24 cellular contexts compared by ENCODE assay signal in the genomic region with DNA sequence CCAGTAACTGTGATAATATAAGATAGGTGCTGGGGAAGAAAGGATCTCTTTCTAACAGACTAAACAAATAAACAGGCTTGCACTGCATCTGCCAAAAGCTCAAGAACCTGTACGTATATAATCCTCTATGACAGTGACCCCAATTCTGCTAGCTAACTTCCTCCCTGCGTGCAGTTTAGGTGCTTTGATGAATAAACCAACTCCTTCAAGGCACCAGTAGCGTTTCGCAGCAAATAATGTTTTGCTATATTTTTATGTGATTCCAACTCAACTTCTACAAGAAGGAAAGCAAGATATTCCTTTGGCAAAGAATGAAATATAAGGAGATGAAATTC.
"Had no signal": no experiment of that assay in that cellular context is flagged by ENCODE, and none has a peak within 500 bp of the region (broad histone marks: within the 10 kb centered on the region; RNA-seq: fewer than 3 reads in every experiment).

No MANE protein-coding gene starts in this region.

- H3K9me3 Mint-ChIP-seq: activated naive CD4-positive, alpha-beta T cell treated with anti-CD3 and anti-CD28 coated beads, Interleukin-2, amount 50 U/mL, for 24 hours; activated T-helper 2 cell treated with anti-CD3 and anti-CD28 coated beads, Interferon-gamma antibody, Interleukin-2, Interleukin-4, amounts not matched to agents 10 μg/mL and 5 μg/mL and 100 μg/mL, durations not matched to agents 14 hours and 24 hours and 36 hours; natural killer cell treated with Interleukin-12 subunit alpha and Interleukin-12 subunit beta and Interleukin-15 and Interleukin-18, amount 100 ng/mL, for 72 hours had no signal

- DNase-seq: activated CD4-positive, alpha-beta T cell treated with anti-CD3 and anti-CD28 coated beads for 4 hours; activated CD4-positive, alpha-beta T cell treated with anti-CD3 and anti-CD28 coated beads, Interleukin-2, amount 50 U/mL, for 4 hours; activated CD4-positive, CD25-positive, alpha-beta regulatory T cell; activated CD8-positive, alpha-beta memory T cell treated with anti-CD3 and anti-CD28 coated beads, Interleukin-2, amount 50 U/mL, for 4 hours; activated T-cell treated with anti-CD3 and anti-CD28 coated beads, Interleukin-2, amount 50 U/mL, for 1 hour; aorta; body of pancreas; cerebellar nuclear complex; colonic mucosa; effector CD8-positive, alpha-beta T cell; gastrocnemius medialis; glutamatergic neuron; left lung; mesendoderm; stimulated activated CD4-positive, alpha-beta T cell treated with anti-CD3 and anti-CD28 coated beads, Interleukin-12 subunit alpha, Interleukin-12 subunit beta, amount 100 ng/mL, for 4 hours; stimulated activated CD4-positive, alpha-beta T cell treated with anti-CD3 and anti-CD28 coated beads, Interleukin-4, amount 100 ng/mL, for 1 hour; stomach; tibial artery; upper lobe of right lung had no signal

- H3K27me3 ChIP-seq: body of pancreas, colonic mucosa, gastrocnemius medialis, left lung, stomach, tibial artery, upper lobe of right lung had no signal

- H3K4me1 Mint-ChIP-seq: activated naive CD4-positive, alpha-beta T cell treated with anti-CD3 and anti-CD28 coated beads, Interleukin-2, amount 50 U/mL, for 24 hours had no signal

- H3K36me3 ChIP-seq: colonic mucosa, gastrocnemius medialis, left lung, stomach, tibial artery, upper lobe of right lung had no signal

- H3K4me1 ChIP-seq: body of pancreas, colonic mucosa, gastrocnemius medialis, left lung, upper lobe of right lung had no signal

- H3K27ac ChIP-seq: body of pancreas, colonic mucosa, gastrocnemius medialis, left lung, skin epidermis, tibial artery, upper lobe of right lung had no signal

- H3K27ac Mint-ChIP-seq: activated naive CD4-positive, alpha-beta T cell treated with anti-CD3 and anti-CD28 coated beads, Interleukin-2, amount 50 U/mL, for 24 hours; activated T-helper 2 cell treated with anti-CD3 and anti-CD28 coated beads, Interferon-gamma antibody, Interleukin-2, Interleukin-4, amounts not matched to agents 10 μg/mL and 5 μg/mL and 100 μg/mL, durations not matched to agents 14 hours and 24 hours and 36 hours; natural killer cell treated with Interleukin-12 subunit alpha and Interleukin-12 subunit beta and Interleukin-15 and Interleukin-18, amount 100 ng/mL, for 72 hours had no signal

- H3K27me3 Mint-ChIP-seq: activated naive CD4-positive, alpha-beta T cell treated with anti-CD3 and anti-CD28 coated beads, Interleukin-2, amount 50 U/mL, for 24 hours; natural killer cell treated with Interleukin-12 subunit alpha and Interleukin-12 subunit beta and Interleukin-15 and Interleukin-18, amount 100 ng/mL, for 72 hours had no signal

- H3K4me3 ChIP-seq: body of pancreas, colonic mucosa, gastrocnemius medialis, left lung, lung, skin epidermis, stomach, tibial artery, upper lobe of right lung had no signal

- H3K36me3 Mint-ChIP-seq: activated naive CD4-positive, alpha-beta T cell treated with anti-CD3 and anti-CD28 coated beads, Interleukin-2, amount 50 U/mL, for 24 hours; natural killer cell treated with Interleukin-12 subunit alpha and Interleukin-12 subunit beta and Interleukin-15 and Interleukin-18, amount 100 ng/mL, for 72 hours had no signal

- ATAC-seq: body of pancreas; gastrocnemius medialis; left lung; natural killer cell treated with Interleukin-12 subunit alpha and Interleukin-12 subunit beta and Interleukin-15 and Interleukin-18, amount 100 ng/mL, for 72 hours; upper lobe of right lung had no signal

- H3K4me3 Mint-ChIP-seq: activated naive CD4-positive, alpha-beta T cell treated with anti-CD3 and anti-CD28 coated beads, Interleukin-2, amount 50 U/mL, for 24 hours; natural killer cell treated with Interleukin-12 subunit alpha and Interleukin-12 subunit beta and Interleukin-15 and Interleukin-18, amount 100 ng/mL, for 72 hours had no signal
